19 cellular contexts compared by ENCODE assay signal in genomic region chr9:35935755-35936509, GRCh38. TPM values are rescaled to one million over a fixed set of nuclear protein-coding genes. Genes with fewer than 3 reads are reported as not detected.
DNase-seq lines count a peak whose midpoint lies in the region; TF ChIP-seq lines count a peak whose summit lies in the region.
"Had no signal": no experiment of that assay in that cellular context is flagged by ENCODE, and none has a peak within 500 bp of the region (broad histone marks: within the 10 kb centered on the region; RNA-seq: fewer than 3 reads in every experiment).

No MANE protein-coding gene starts in this region.

- H3K4ac ChIP-seq in mesenchymal stem cell (ENCODE audit: low read depth in 1 of 2, low read length in 2 of 2) = no peak overlapping the region

- no peak overlapping the region for H3K23ac ChIP-seq in mesenchymal stem cell (ENCODE audit: low read length in 2 of 2)

- no peak overlapping the region for H2BK15ac ChIP-seq in mesenchymal stem cell (ENCODE audit: low read depth, poor library complexity, severe bottlenecking)

- DNase-seq in AG04450 (ENCODE audit: low read depth, low spot score) = peak; percentile 47
- peak; percentile 40 for DNase-seq in HS-5 (ENCODE audit: low read depth)
- DNase-seq in brain microvascular endothelial cell = peak; percentile 31
- DNase-seq in mesenchymal stem cell = no peak
- no peak for DNase-seq in epidermal melanocyte (ENCODE audit: insufficient read length, low spot score)
- DNase-seq in mucosa of gallbladder (ENCODE audit: low spot score) = no peak
- no peak for DNase-seq in RPMI8226
- DNase-seq in OCI-M2 (lab: John Stamatoyannopoulos, UW; ENCODE audit: unreplicated experiment) = no peak
- DNase-seq: activated CD4-positive, alpha-beta T cell treated with anti-CD3 and anti-CD28 coated beads for 36 hours; activated naive CD8-positive, alpha-beta T cell treated with anti-CD3 and anti-CD28 coated beads, Interleukin-2, amount 10 ng/mL, durations not matched to agents 7 days and 5 days; cortex of kidney; NCI-H1417; nucleus accumbens; PC-9; stimulated activated CD4-positive, alpha-beta T cell treated with anti-CD3 and anti-CD28 coated beads, Interleukin-12 subunit alpha, Interleukin-12 subunit beta, amount 100 ng/mL, for 4 hours had no signal

- no peak overlapping the region for H3K9ac ChIP-seq in mesenchymal stem cell (ENCODE audit: low read length)
- H3K9ac ChIP-seq: BLaER1 treated with 17β-estradiol and CSF1 and Interleukin-3, amounts not matched to agents 10 nM and 100 nM had no signal

- CTCF ChIA-PET in AG04450 (lab: Charles Lee) = interaction anchor here (1.4 to 4.8 kb wide), 3 partner anchors 10 to 33 kb away, joined by 3 to 34 read pairs (median 5); no protein-coding TSS in a partner anchor

- H3K4me2 ChIP-seq in mesenchymal stem cell (ENCODE audit: low read length, poor library complexity, severe bottlenecking) = no peak overlapping the region
- H3K4me2 ChIP-seq: PC-9 had no signal

- no peak overlapping the region for H4K91ac ChIP-seq in mesenchymal stem cell (ENCODE audit: low read length)

- no peaks in the 10 kb centered on the region for H3K9me3 ChIP-seq in AG04450 (ENCODE audit: control insufficient read depth, insufficient read depth, low read length)
- no peaks in the 10 kb centered on the region for H3K9me3 ChIP-seq in mesenchymal stem cell (ENCODE audit: control insufficient read depth, low read length)
- H3K9me3 ChIP-seq: BLaER1 treated with 17β-estradiol and CSF1 and Interleukin-3, amounts not matched to agents 10 nM and 100 nM had no signal

- no peak overlapping the region for H2BK120ac ChIP-seq in mesenchymal stem cell (ENCODE audit: low read depth, low read length)

- peak overlapping the region; percentile 68 for H3K27ac ChIP-seq in AG04450 (ENCODE audit: low read depth, low read length)
- peak overlapping the region; percentile 76 for H3K27ac ChIP-seq in brain microvascular endothelial cell
- peak overlapping the region; percentile 60 for H3K27ac ChIP-seq in mesenchymal stem cell (ENCODE audit: low read length, poor library complexity, severe bottlenecking)
- H3K27ac ChIP-seq: PC-9 had no signal

- H3K18ac ChIP-seq in mesenchymal stem cell (ENCODE audit: low read depth in 1 of 2, low read length in 2 of 2) = no peak overlapping the region

- no peak overlapping the region for H2AK5ac ChIP-seq in mesenchymal stem cell (ENCODE audit: low read length, severe bottlenecking)

- H3K79me1 ChIP-seq in mesenchymal stem cell (replicated peaks; ENCODE audit: low read length, poor library complexity, severe bottlenecking) = no peaks in the 10 kb centered on the region

- POLR2A ChIA-PET in AG04450 (lab: Yijun Ruan, JAX) = interaction anchor here (1.0 to 2.5 kb wide), 4 partner anchors 9 to 30 kb away, joined by 3 to 16 read pairs (median 6); partner anchors contain the start of gene HRCT1

- H2AFZ ChIP-seq in mesenchymal stem cell (ENCODE audit: low read depth, low read length) = no peak overlapping the region
- H2AFZ ChIP-seq: PC-9 had no signal

- no peak overlapping the region for H2BK12ac ChIP-seq in mesenchymal stem cell (ENCODE audit: low read length in 2 of 2)

- peaks cover 5% of the 10 kb centered on the region for H3K4me1 ChIP-seq in mesenchymal stem cell (ENCODE audit: control insufficient read depth, insufficient read depth, low read depth, low read length)

- 100% methylated on average over 3 of the region's 7 CpGs for WGBS in mesenchymal stem cell

- no peak overlapping the region for H2BK5ac ChIP-seq in mesenchymal stem cell (ENCODE audit: low read depth, low read length, poor library complexity, severe bottlenecking)

- H3K36me3 ChIP-seq in brain microvascular endothelial cell (replicated peaks) = no peaks in the 10 kb centered on the region
- no peaks in the 10 kb centered on the region for H3K36me3 ChIP-seq in mesenchymal stem cell (ENCODE audit: control insufficient read depth in 1 of 2, insufficient read depth in 2 of 2, low read depth in 1 of 2, low read length in 2 of 2)
- H3K36me3 ChIP-seq: BLaER1 treated with 17β-estradiol and CSF1 and Interleukin-3, amounts not matched to agents 10 nM and 100 nM had no signal

- H3K14ac ChIP-seq in mesenchymal stem cell (ENCODE audit: low read length in 2 of 2) = no peak overlapping the region

- in situ Hi-C loops in brain microvascular endothelial cell (cut with HindIII; ENCODE audit: low pct_ligation_motif_present, low sequenced_read_pairs) = no loop called here

- H3K4me3 ChIP-seq in AG04450 (ENCODE audit: low read depth, low read length) (no peak overlapping the region), brain microvascular endothelial cell (ENCODE audit: low read depth, low read length) (no peak overlapping the region), mesenchymal stem cell (ENCODE audit: insufficient read depth in 1 of 2, low read depth in 1 of 2, low read length in 2 of 2) (no peak overlapping the region)
- H3K4me3 ChIP-seq: BLaER1 treated with 17β-estradiol and CSF1 and Interleukin-3, amounts not matched to agents 10 nM and 100 nM; PC-9 had no signal

- no peaks in the 10 kb centered on the region for H3K27me3 ChIP-seq in AG04450 (ENCODE audit: control insufficient read depth, insufficient read depth, low read length)
- no peaks in the 10 kb centered on the region for H3K27me3 ChIP-seq in brain microvascular endothelial cell (replicated peaks)
- no peaks in the 10 kb centered on the region for H3K27me3 ChIP-seq in mesenchymal stem cell (ENCODE audit: control insufficient read depth in 1 of 2, insufficient read depth in 1 of 2, low read length in 2 of 2)
- H3K27me3 ChIP-seq: BLaER1 treated with 17β-estradiol and CSF1 and Interleukin-3, amounts not matched to agents 10 nM and 100 nM had no signal

- no peak for TF ChIP-seq CTCF in AG04450 (IDR thresholded peaks at IDR 0.05; ENCODE audit: low read depth, low read length)
- TF ChIP-seq CTCF in brain microvascular endothelial cell (IDR thresholded peaks at IDR 0.05; ENCODE audit: low read depth, low read length, missing control alignments) = no peak

- no peak overlapping the region for H4K8ac ChIP-seq in mesenchymal stem cell (ENCODE audit: low read length)

RNA-seq across cellular contexts. Expression of gene OR2S2, which starts 22.0 kb away (rescaled TPM):
- polyA plus RNA-seq in AG04450 (2011; rRNA removed) = 0.46 and 1.1 TPM in 2 replicates
- polyA minus RNA-seq in AG04450 (2011; rRNA and poly(A)+ RNA removed) = 1.1 and 3.0 TPM in 2 replicates
- polyA plus RNA-seq in mesenchymal stem cell (2013, experiment 1 of 2) = not detected
- not detected for polyA plus RNA-seq in mesenchymal stem cell (2013, experiment 2 of 2)
- not detected for total RNA-seq in mucosa of gallbladder
- total RNA-seq: activated CD4-positive, alpha-beta T cell treated with anti-CD3 and anti-CD28 coated beads for 36 hours; activated naive CD8-positive, alpha-beta T cell treated with anti-CD3 and anti-CD28 coated beads, Interleukin-2, amount 10 ng/mL, durations not matched to agents 7 days and 5 days; NCI-H460; PC-9; T-helper 2 cell treated with Interferon-gamma antibody and Interleukin-4, amounts not matched to agents 100 ng/mL and 5 ng/mL, for 36 hours; temporal lobe had no signal

RNA-seq across cellular contexts. Expression of gene SPAAR, which starts 26.6 kb away (rescaled TPM):
- polyA plus RNA-seq in AG04450 (2011; rRNA removed) = 0.17 and 0.27 TPM in 2 replicates
- polyA minus RNA-seq in AG04450 (2011; rRNA and poly(A)+ RNA removed) = 0.35 and 0.41 TPM in 2 replicates
- polyA plus RNA-seq in mesenchymal stem cell (2013, experiment 1 of 2) = 0.28 TPM
- polyA plus RNA-seq in mesenchymal stem cell (2013, experiment 2 of 2) = 0.27 TPM
- 0.83 TPM for total RNA-seq in mucosa of gallbladder
- total RNA-seq: activated CD4-positive, alpha-beta T cell treated with anti-CD3 and anti-CD28 coated beads for 36 hours; activated naive CD8-positive, alpha-beta T cell treated with anti-CD3 and anti-CD28 coated beads, Interleukin-2, amount 10 ng/mL, durations not matched to agents 7 days and 5 days; NCI-H460; T-helper 2 cell treated with Interferon-gamma antibody and Interleukin-4, amounts not matched to agents 100 ng/mL and 5 ng/mL, for 36 hours had no signal

RNA-seq across cellular contexts. Expression of gene HRCT1, which starts 29.9 kb away (rescaled TPM):
- 2.7 and 3.0 TPM in 2 replicates for polyA plus RNA-seq in AG04450 (2011; rRNA removed)
- 1.3 and 2.8 TPM in 2 replicates for polyA minus RNA-seq in AG04450 (2011; rRNA and poly(A)+ RNA removed)
- polyA plus RNA-seq in mesenchymal stem cell (2013, experiment 1 of 2) = 1.7 TPM
- 2.2 TPM for polyA plus RNA-seq in mesenchymal stem cell (2013, experiment 2 of 2)
- 2.0 TPM for total RNA-seq in mucosa of gallbladder
- total RNA-seq: activated CD4-positive, alpha-beta T cell treated with anti-CD3 and anti-CD28 coated beads for 36 hours; activated naive CD8-positive, alpha-beta T cell treated with anti-CD3 and anti-CD28 coated beads, Interleukin-2, amount 10 ng/mL, durations not matched to agents 7 days and 5 days; T-helper 2 cell treated with Interferon-gamma antibody and Interleukin-4, amounts not matched to agents 100 ng/mL and 5 ng/mL, for 36 hours; temporal lobe had no signal

Comparison
In these comparisons a context has a peak if more than half of its experiments do, and no peak if none do; other contexts are left out.
1. DNase-seq: peak in AG04450 (single experiment), HS-5 (single experiment) and brain microvascular endothelial cell (single experiment); none in mesenchymal stem cell (single experiment), epidermal melanocyte (single experiment), mucosa of gallbladder (single experiment), RPMI8226 (single experiment) and OCI-M2 (single experiment).
2. Peak in every context shown above with its lines, with median percentiles within 50 percentile points of each other: H3K27ac ChIP-seq.